9 cellular contexts compared by ENCODE assay signal in genomic region chr16:25838724-25839186, GRCh38.
DNase-seq lines count a peak whose midpoint lies in the region; ATAC-seq, FAIRE-seq and TF ChIP-seq lines count a peak whose summit lies in the region.
"Had no signal": no experiment of that assay in that cellular context is flagged by ENCODE, and none has a peak within 500 bp of the region (broad histone marks: within the 10 kb centered on the region; RNA-seq: fewer than 3 reads in every experiment).

No MANE protein-coding gene starts in this region.

- no peak overlapping the region for H3K4me3 Mint-ChIP-seq in activated CD4-positive, alpha-beta T cell treated with anti-CD3 and anti-CD28 coated beads for 36 hours
- H3K4me3 Mint-ChIP-seq in immature natural killer cell = no peak overlapping the region
- H3K4me3 Mint-ChIP-seq: CD8-positive, alpha-beta memory T cell had no signal

- H3K9me1 ChIP-seq in K562 (ENCODE audit: control insufficient read depth, insufficient read depth, low read length) = no peaks in the 10 kb centered on the region

- TF ChIP-seq EP300 in K562 (IDR thresholded peaks at IDR 0.05; ENCODE audit: low read length) = no peak

- H3K27ac Mint-ChIP-seq in activated CD4-positive, alpha-beta T cell treated with anti-CD3 and anti-CD28 coated beads for 36 hours = no peak overlapping the region
- no peak overlapping the region for H3K27ac Mint-ChIP-seq in immature natural killer cell
- H3K27ac Mint-ChIP-seq: CD8-positive, alpha-beta memory T cell had no signal

- peak; percentile 34 for DNase-seq in activated CD4-positive, alpha-beta T cell treated with anti-CD3 and anti-CD28 coated beads for 36 hours
- DNase-seq in activated CD4-positive, alpha-beta T cell treated with anti-CD3 and anti-CD28 coated beads, Interleukin-2, amount 50 U/mL, for 4 hours = no peak
- peak; percentile 81 for DNase-seq in MM.1S
- DNase-seq in RKO (ENCODE audit: low spot score) = peak; percentile 80
- DNase-seq in K562 (ENCODE audit: extremely low read depth in 1 of 4, low spot score in 3 of 4) = peak; percentile 40 to 57 (median 54)
- peak; percentile 17 to 51 (median 20) for DNase-seq in immature natural killer cell
- DNase-seq in stimulated activated CD4-positive, alpha-beta T cell treated with anti-CD3 and anti-CD28 coated beads, Interleukin-4, amount 100 ng/mL, for 24 hours = peak; percentile 14

- H3K4me2 ChIP-seq in MM.1S (ENCODE audit: low read depth, low read length) (peak overlapping the region; percentile 50; the same call in 1 of the 2 replicates), K562 (ENCODE audit: insufficient read depth, low read length) (no peak overlapping the region; the same call in 1 of the 2 replicates)

- peak; percentile 79 for FAIRE-seq in K562 (lab: Jason Lieb, UNC)

- peak; percentile 14 to 65; a peak in 3 of 4 replicates for TF ChIP-seq RAD21 in K562 (CRISPR knock-in tag; conservative IDR thresholded peaks at IDR 0.05 in 1 of 2, IDR thresholded peaks at IDR 0.05 in 1 of 2)

- no peaks in the 10 kb centered on the region for H3K36me3 Mint-ChIP-seq in activated CD4-positive, alpha-beta T cell treated with anti-CD3 and anti-CD28 coated beads for 36 hours (ENCODE audit: low read depth)
- no peaks in the 10 kb centered on the region for H3K36me3 Mint-ChIP-seq in immature natural killer cell
- H3K36me3 Mint-ChIP-seq: CD8-positive, alpha-beta memory T cell had no signal

- H3K27me3 ChIP-seq in MM.1S (replicated peaks; ENCODE audit: insufficient read depth, low read length) = no peaks in the 10 kb centered on the region
- H3K27me3 ChIP-seq in K562 (ENCODE audit: control insufficient read depth in 2 of 2, insufficient read depth in 2 of 2, low read length in 2 of 2) = no peaks in the 10 kb centered on the region; a peak in 2 of 5 replicates

- peaks cover 13% of the 10 kb centered on the region for H3K27me3 Mint-ChIP-seq in activated CD4-positive, alpha-beta T cell treated with anti-CD3 and anti-CD28 coated beads for 36 hours
- H3K27me3 Mint-ChIP-seq in immature natural killer cell (ENCODE audit: low read depth in 3 of 3) = peaks cover 0 to 3% (median 2%) of the 10 kb centered on the region in 3 donors

- H2AFZ ChIP-seq in MM.1S (ENCODE audit: low read length) (peak overlapping the region; percentile 44), K562 (ENCODE audit: low read depth, low read length) (no peak overlapping the region)

- H4K20me1 ChIP-seq in MM.1S (ENCODE audit: insufficient read depth, low read length) (no peaks in the 10 kb centered on the region), K562 (replicated peaks; ENCODE audit: control insufficient read depth, insufficient read depth, low read length) (no peaks in the 10 kb centered on the region)

- ATAC-seq in activated CD4-positive, alpha-beta T cell treated with anti-CD3 and anti-CD28 coated beads for 36 hours = peak; percentile 39
- peak; percentile 69 for ATAC-seq in K562
- ATAC-seq in HG02642 (IDR thresholded peaks at IDR 0.05; ENCODE audit: poor library complexity, unreplicated experiment) = no peak

- in situ Hi-C loops in K562 (cut with MboI) = no loop called here

- CTCF ChIA-PET in activated CD4-positive, alpha-beta T cell treated with anti-CD3 and anti-CD28 coated beads for 36 hours (lab: Charles Lee) = interaction anchor here (0.8 to 1.7 kb wide), 5 partner anchors 10 to 807 kb away, joined by 3 to 6 read pairs (median 3); no protein-coding TSS in a partner anchor
- CTCF ChIA-PET in K562 (lab: Yijun Ruan, JAX; ENCODE audit: low intra/inter-chr PET ratio) = interaction anchor here (1.2 kb wide), 1 partner anchor 1271 kb away, joined by 3 read pairs; no protein-coding TSS in a partner anchor

- peak; percentile 81 for TF ChIP-seq CTCF in MM.1S (IDR thresholded peaks at IDR 0.05; ENCODE audit: low read length)
- TF ChIP-seq CTCF in K562 (IDR thresholded peaks at IDR 0.05 in 2 of 3, conservative IDR thresholded peaks at IDR 0.05 in 1 of 3; ENCODE audit: insufficient read depth in 2 of 3, low read depth in 1 of 3, low read length in 3 of 3) = peak; percentile 48 to 74 (median 72); a peak in 5 of 6 replicates

- no TSS peak for BruUV-seq in K562 (replicated peaks; lab: Mats Ljungman, UMichigan)

- H3K9me3 Mint-ChIP-seq in activated CD4-positive, alpha-beta T cell treated with anti-CD3 and anti-CD28 coated beads for 36 hours (ENCODE audit: low read depth) = no peaks in the 10 kb centered on the region
- no peaks in the 10 kb centered on the region for H3K9me3 Mint-ChIP-seq in immature natural killer cell
- H3K9me3 Mint-ChIP-seq: CD8-positive, alpha-beta memory T cell had no signal

- H3K4me1 ChIP-seq in MM.1S (ENCODE audit: low read length) (peaks cover 5% of the 10 kb centered on the region), K562 (replicated peaks in 1 of 2; ENCODE audit: control insufficient read depth in 2 of 2, insufficient read depth in 2 of 2, low read length in 2 of 2) (no peaks in the 10 kb centered on the region; a peak in 1 of 5 replicates)

- POLR2A ChIA-PET in activated CD4-positive, alpha-beta T cell treated with anti-CD3 and anti-CD28 coated beads for 36 hours (lab: Charles Lee) = no interaction called here
- POLR2A ChIA-PET in K562 (lab: Yijun Ruan, JAX) = no interaction called here

- TF ChIP-seq POLR2A in K562 (conservative IDR thresholded peaks at IDR 0.05) = no peak

- no peak overlapping the region for H3K27ac ChIP-seq in MM.1S (ENCODE audit: low read length)
- H3K27ac ChIP-seq in K562 (ENCODE audit: extremely low read depth, low read depth, low read length) = no peak overlapping the region

- 0% methylated on average over 6 of the region's 6 CpGs for WGBS in K562 (ENCODE audit: insufficient coverage, low coverage, missing lambda C conversion rate)

- no peaks in the 10 kb centered on the region for H3F3A ChIP-seq in MM.1S (ENCODE audit: insufficient read depth, low read length)

- intact Hi-C loops in activated CD4-positive, alpha-beta T cell treated with anti-CD3 and anti-CD28 coated beads for 36 hours (cut with DNase I, micrococcal nuclease) = loop anchor here (1.0 to 2.0 kb wide), 6 partner anchors 614 to 1618 kb away; no protein-coding TSS in a partner anchor
- intact Hi-C loops in K562 (cut with micrococcal nuclease) = loop anchor here (1.0 kb wide), 1 partner anchor 807 kb away; no protein-coding TSS in a partner anchor

- H3K36me3 ChIP-seq in MM.1S (replicated peaks; ENCODE audit: insufficient read depth, low read length) (no peaks in the 10 kb centered on the region), K562 (ENCODE audit: control insufficient read depth, insufficient read depth, low read length) (no peaks in the 10 kb centered on the region)

- peaks cover 3% of the 10 kb centered on the region for H3K4me1 Mint-ChIP-seq in activated CD4-positive, alpha-beta T cell treated with anti-CD3 and anti-CD28 coated beads for 36 hours
- H3K4me1 Mint-ChIP-seq in immature natural killer cell = peaks cover 0 to 6% of the 10 kb centered on the region in 2 donors

- H3K9me3 ChIP-seq in MM.1S (replicated peaks; ENCODE audit: insufficient read depth, low read length) (no peaks in the 10 kb centered on the region), K562 (replicated peaks; ENCODE audit: control insufficient read depth, insufficient read depth, low read depth, low read length) (no peaks in the 10 kb centered on the region)

- H3K79me2 ChIP-seq in MM.1S (ENCODE audit: low read length) (no peaks in the 10 kb centered on the region), K562 (ENCODE audit: control insufficient read depth, insufficient read depth, low read length) (no peaks in the 10 kb centered on the region)

- H3K9ac ChIP-seq in MM.1S (ENCODE audit: low read length) = no peak overlapping the region
- no peak overlapping the region for H3K9ac ChIP-seq in K562 (ENCODE audit: insufficient read depth in 1 of 2, low read depth in 2 of 2, low read length in 2 of 2)

- H3K9me2 ChIP-seq in MM.1S (replicated peaks; ENCODE audit: insufficient read depth, low read length) = no peaks in the 10 kb centered on the region

- H3K4me3 ChIP-seq in MM.1S (ENCODE audit: low read length) (no peak overlapping the region), K562 (no peak overlapping the region)

TF ChIP-seq in K562, 482 proteins besides CTCF, POLR2A, EP300 and RAD21:
- TF ChIP-seq ZNF384 (IDR thresholded peaks at IDR 0.05; ENCODE audit: low read depth, low read length) (peak; percentile 35; the same call in 1 of the 2 replicates), ZNF184 (CRISPR knock-in tag; IDR thresholded peaks at IDR 0.05) (no peak), SMC3 (conservative IDR thresholded peaks at IDR 0.05; ENCODE audit: insufficient read depth, low read depth, low read length) (peak; percentile 29; the same call in 1 of the 2 replicates), XRCC5 (IDR thresholded peaks at IDR 0.05; ENCODE audit: low read depth, low read length) (0 out of 2 replicates have a peak, but pooled peaks have one; percentile 24)
- TF ChIP-seq, protein P1, sequence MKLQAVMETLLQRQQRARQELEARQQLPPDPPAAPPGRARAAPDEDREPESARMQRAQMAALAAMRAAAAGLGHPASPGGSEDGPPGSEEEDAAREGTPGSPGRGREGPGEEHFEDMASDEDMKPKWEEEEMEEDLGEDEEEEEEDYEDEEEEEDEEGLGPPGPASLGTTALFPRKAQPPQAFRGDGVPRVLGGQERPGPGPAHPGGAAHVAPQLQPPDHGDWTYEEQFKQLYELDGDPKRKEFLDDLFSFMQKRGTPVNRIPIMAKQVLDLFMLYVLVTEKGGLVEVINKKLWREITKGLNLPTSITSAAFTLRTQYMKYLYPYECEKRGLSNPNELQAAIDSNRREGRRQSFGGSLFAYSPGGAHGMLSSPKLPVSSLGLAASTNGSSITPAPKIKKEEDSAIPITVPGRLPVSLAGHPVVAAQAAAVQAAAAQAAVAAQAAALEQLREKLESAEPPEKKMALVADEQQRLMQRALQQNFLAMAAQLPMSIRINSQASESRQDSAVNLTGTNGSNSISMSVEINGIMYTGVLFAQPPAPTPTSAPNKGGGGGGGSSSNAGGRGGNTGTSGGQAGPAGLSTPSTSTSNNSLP (IDR thresholded peaks at IDR 0.05; ENCODE audit: borderline replicate concordance, low read depth, low read length) = peak; percentile 96; the same call in 1 of the 2 replicates

Comparison
In these comparisons a context has a peak if more than half of its experiments do, and no peak if none do; other contexts are left out.
1. DNase-seq: peak in activated CD4-positive, alpha-beta T cell treated with anti-CD3 and anti-CD28 coated beads for 36 hours (single experiment), MM.1S (single experiment), RKO (single experiment), K562 (4 of 4), immature natural killer cell (3 of 3) and stimulated activated CD4-positive, alpha-beta T cell treated with anti-CD3 and anti-CD28 coated beads, Interleukin-4, amount 100 ng/mL, for 24 hours (single experiment); none in activated CD4-positive, alpha-beta T cell treated with anti-CD3 and anti-CD28 coated beads, Interleukin-2, amount 50 U/mL, for 4 hours (0 of 2).